8 cellular contexts compared by ENCODE assay signal in the genomic region with DNA sequence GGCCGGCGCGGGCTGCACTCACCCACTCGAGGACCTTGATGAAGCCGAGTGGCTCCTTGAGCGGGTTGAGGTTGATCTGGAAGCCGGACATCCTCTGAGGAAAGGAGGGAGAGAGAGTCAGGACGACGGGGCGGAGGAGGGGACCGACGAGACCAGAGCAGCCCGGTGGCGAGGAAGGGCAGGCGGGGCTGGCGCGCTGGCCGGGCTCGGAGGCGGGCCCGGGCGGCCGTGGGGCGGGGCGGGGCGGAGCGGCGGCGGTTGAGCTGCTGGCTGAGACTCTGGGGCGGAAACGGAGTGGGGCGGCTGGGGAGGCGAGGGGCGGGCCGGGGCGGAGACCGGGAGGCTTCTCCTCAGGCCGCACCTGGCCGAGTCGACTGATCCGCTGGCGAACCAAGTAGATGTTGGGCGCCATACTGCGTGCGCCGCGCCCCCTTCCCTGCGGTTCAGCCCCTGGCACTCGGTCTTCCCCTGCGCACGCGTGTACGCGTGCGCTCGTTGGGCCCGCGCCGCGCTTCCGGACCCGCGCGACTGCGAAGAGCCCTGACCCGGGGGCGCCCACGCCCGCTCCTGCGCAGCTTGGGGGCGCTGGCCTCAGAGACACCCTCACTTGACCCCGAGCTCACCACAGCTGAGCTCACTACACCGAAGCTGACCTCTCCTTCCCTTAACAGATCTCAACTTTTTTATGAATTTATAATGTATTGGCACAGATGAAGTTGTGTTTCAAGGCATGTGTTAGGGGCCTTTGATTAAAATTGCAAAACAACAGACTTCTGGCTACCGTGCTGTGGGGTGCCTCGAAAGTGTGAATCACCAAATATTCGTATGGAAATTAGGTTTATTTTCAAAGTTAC. TPM values are rescaled to one million over a fixed set of nuclear protein-coding genes. Genes with fewer than 3 reads are reported as not detected.
A peak's percentile ranks its signal among the peaks of the same experiment; 100 is the strongest.
DNase-seq lines count a peak whose midpoint lies in the region; ATAC-seq and TF ChIP-seq lines count a peak whose summit lies in the region.

A gene (minus strand): TSS at position 195 of the 854 bp plus-strand sequence. CDS start 104 bp downstream, at position 91.

- peak within 1 kb of the TSS; percentile 81 for H3K4me3 ChIP-seq in AG04450 (ENCODE audit: low read depth, low read length)

- H3K36me3 Mint-ChIP-seq in activated B cell treated with CpG ODN at 0.5 μM for 24 hours (ENCODE audit: low read depth): peaks cover 26% of the 10 kb centered on the region

- H3K27me3 Mint-ChIP-seq in activated B cell treated with CpG ODN at 0.5 μM for 24 hours: no peaks in the 10 kb centered on the region

- H3K27ac ChIP-seq in AG04450 (ENCODE audit: low read depth, low read length) (peak within 1 kb of the TSS; percentile 94), caudate nucleus (ENCODE audit: low read depth, low read length) (peak within 1 kb of the TSS; percentile 90)

- peaks cover 2% of the 10 kb centered on the region for H3K27me3 ChIP-seq in AG04450 (ENCODE audit: control insufficient read depth, insufficient read depth, low read length)

- CTCF ChIA-PET in AG04450 (lab: Charles Lee) (interaction anchor here (0.6 to 2.1 kb wide), 9 partner anchors 10 to 1775 kb away, joined by 3 to 12 read pairs (median 4); no protein-coding TSS in a partner anchor), activated B cell treated with CpG ODN at 0.5 μM for 24 hours (lab: Charles Lee) (interaction anchor here (1.0 to 7.6 kb wide), 8 partner anchors 9 to 55 kb away, joined by 3 to 59 read pairs (median 5); no protein-coding TSS in a partner anchor)

- peak; percentile 75 for ATAC-seq in GM18873 (IDR thresholded peaks at IDR 0.05; ENCODE audit: low FRiP score, unreplicated experiment)
- peak; percentile 85 for ATAC-seq in HG03139 (IDR thresholded peaks at IDR 0.05; ENCODE audit: unreplicated experiment)
- peak; percentile 76 for ATAC-seq in activated B cell treated with CpG ODN at 0.5 μM for 24 hours (ENCODE audit: low read depth)

- intact Hi-C loops in activated B cell treated with CpG ODN at 0.5 μM for 24 hours (cut with micrococcal nuclease): loop anchor here (1.0 to 5.0 kb wide), 8 partner anchors 23 to 1100 kb away; a partner anchor contains a TSS

- no peaks in the 10 kb centered on the region for H3K9me3 ChIP-seq in AG04450 (ENCODE audit: control insufficient read depth, insufficient read depth, low read length)

- TF ChIP-seq CTCF in AG04450 (IDR thresholded peaks at IDR 0.05; ENCODE audit: low read depth, low read length): no peak
- no peak for TF ChIP-seq CTCF in activated B cell treated with CpG ODN at 0.5 μM for 24 hours (IDR thresholded peaks at IDR 0.05)

- DNase-seq in AG04450 (ENCODE audit: low read depth, low spot score) (peak; percentile 80), NCI-H2227 treated with DMSO at 0.1 percent for 48 hours (lab: John Stamatoyannopoulos, UW) (peak; percentile 90), activated B cell treated with CpG ODN at 0.5 μM for 24 hours (peak; percentile 94), caudate nucleus (lab: John Stamatoyannopoulos, UW) (peak in 60 of 61 donors; percentile 40 to 91 (median 81)), islet precursor cell (peak; percentile 98)
- DNase-seq in stimulated activated CD4-positive, alpha-beta T cell treated with anti-CD3 and anti-CD28 coated beads, Interleukin-12 subunit alpha, Interleukin-12 subunit beta, amount 100 ng/mL, for 48 hours (ENCODE audit: low read depth in 2 of 3, low spot score in 1 of 3): peak; percentile 82 to 91 (median 88)

- POLR2A ChIA-PET in AG04450 (lab: Yijun Ruan, JAX) (interaction anchor here (0.6 to 1.9 kb wide), 10 partner anchors 13 to 838 kb away, joined by 3 to 7 read pairs (median 4); no protein-coding TSS in a partner anchor), activated B cell treated with CpG ODN at 0.5 μM for 24 hours (lab: Charles Lee) (interaction anchor here (0.6 to 13.5 kb wide), 37 partner anchors 8 to 1148 kb away, joined by 3 to 351 read pairs (median 5); a partner anchor contains a TSS)

- H3K4me3 Mint-ChIP-seq in activated B cell treated with CpG ODN at 0.5 μM for 24 hours: peak within 1 kb of the TSS; percentile 94

- H3K27ac Mint-ChIP-seq in activated B cell treated with CpG ODN at 0.5 μM for 24 hours: peak within 1 kb of the TSS; percentile 97

- peaks cover 80% of the 10 kb centered on the region for H3K4me1 Mint-ChIP-seq in activated B cell treated with CpG ODN at 0.5 μM for 24 hours

- H3K9me3 Mint-ChIP-seq in activated B cell treated with CpG ODN at 0.5 μM for 24 hours: no peaks in the 10 kb centered on the region

RNA-seq across cellular contexts. Expression of the gene that starts here (rescaled TPM):
- polyA plus RNA-seq in AG04450 (2011; rRNA removed): 66.4 and 84.7 TPM in 2 replicates
- 21.7 and 41.0 TPM in 2 replicates for polyA minus RNA-seq in AG04450 (2011; rRNA and poly(A)+ RNA removed)
- total RNA-seq in activated B cell treated with CpG ODN at 0.5 μM for 24 hours: 109 and 116 TPM in 2 replicates

Comparison
In these comparisons a context has a peak if more than half of its experiments do, and no peak if none do; other contexts are left out.
1. Peak in every context shown above with its lines: DNase-seq, ATAC-seq, H3K4me3 ChIP-seq and H3K27ac ChIP-seq.